ENCODE assay signal across 9 cellular contexts in the genomic region with DNA sequence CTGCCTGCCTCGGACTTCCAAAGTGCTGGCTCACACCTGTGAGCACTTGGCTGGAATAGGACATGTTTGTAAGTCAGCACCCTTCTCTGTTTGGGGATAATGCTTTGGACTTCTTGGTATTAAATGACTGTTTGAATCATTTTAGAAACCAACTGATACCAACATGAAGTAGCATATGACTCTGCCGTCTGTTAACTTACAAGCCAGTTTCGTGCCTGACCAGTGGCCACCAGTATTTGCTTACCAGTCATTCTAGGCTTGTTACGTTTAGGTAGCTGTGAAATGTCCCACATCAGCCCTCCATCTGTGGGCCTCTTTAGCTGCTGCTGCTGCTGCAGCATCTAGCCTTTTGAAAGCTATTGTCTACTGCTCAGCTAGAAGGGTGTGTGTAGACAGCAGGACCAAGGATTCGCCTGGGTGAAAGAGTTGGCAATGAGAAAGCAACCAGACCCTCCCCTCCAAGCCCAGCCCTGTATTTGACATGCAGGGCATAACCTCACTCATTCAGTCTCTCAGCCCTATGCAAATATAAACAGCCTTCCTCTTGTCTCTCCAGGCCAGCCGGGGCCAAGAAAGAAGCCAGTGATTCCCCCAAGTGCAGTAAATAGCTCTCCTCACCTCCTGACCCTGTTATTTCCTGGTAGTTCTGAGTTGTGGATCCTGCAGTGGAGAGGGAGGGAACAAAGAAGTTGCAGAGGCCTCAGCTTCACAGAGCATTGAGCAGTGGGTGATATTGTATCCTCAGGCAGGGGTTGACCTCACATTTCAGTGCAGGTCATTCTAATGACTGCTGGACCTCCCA. TPM values are rescaled to one million over a fixed set of nuclear protein-coding genes. Genes with fewer than 3 reads are reported as not detected.
DNase-seq lines count a peak whose midpoint lies in the region; ATAC-seq and TF ChIP-seq lines count a peak whose summit lies in the region.
"Had no signal": no experiment of that assay in that cellular context is flagged by ENCODE, and none has a peak within 500 bp of the region (broad histone marks: within the 10 kb centered on the region; RNA-seq: fewer than 3 reads in every experiment).

No MANE protein-coding gene starts in this region.

- no peaks in the 10 kb centered on the region for H3K9me3 Mint-ChIP-seq in activated T-helper 17 cell treated with anti-CD3 and anti-CD28 coated beads, Interleukin-2, amount 50 U/mL, for 72 hours

- ATAC-seq in Right ventricle myocardium inferior (peak; percentile 29), HG03135 (IDR thresholded peaks at IDR 0.05; ENCODE audit: unreplicated experiment) (peak; percentile 84), aorta (ENCODE audit: low FRiP score) (peak; percentile 69)
- ATAC-seq in activated T-helper 17 cell treated with anti-CD3 and anti-CD28 coated beads, Interleukin-2, amount 50 U/mL, for 72 hours (replicated peaks), result peak; percentile 16

- H3K4me3 Mint-ChIP-seq in activated T-helper 17 cell treated with anti-CD3 and anti-CD28 coated beads, Interleukin-2, amount 50 U/mL, for 72 hours, result no peak overlapping the region

- peaks cover 0 to 32% of the 10 kb centered on the region in 2 donors for H3K4me1 ChIP-seq in right atrium auricular region
- peaks cover 0 to 6% of the 10 kb centered on the region in 2 donors for H3K4me1 ChIP-seq in aorta (ENCODE audit: control insufficient read depth in 1 of 2, insufficient read depth in 2 of 2, low read length in 2 of 2)

- H3K27me3 ChIP-seq in right atrium auricular region, result no peaks in the 10 kb centered on the region
- H3K27me3 ChIP-seq in aorta (ENCODE audit: control insufficient read depth in 1 of 2, insufficient read depth in 2 of 2, low read length in 1 of 2), result no peaks in the 10 kb centered on the region
- H3K27me3 ChIP-seq: BLaER1 had no signal

- intact Hi-C loops in Right ventricle myocardium inferior (cut with DNase I), result loop anchor here (5.0 kb wide), 1 partner anchor 663 kb away; a partner anchor contains a TSS
- intact Hi-C loops in aorta (cut with DNase I), result no loop called here

- H3K36me3 Mint-ChIP-seq in activated T-helper 17 cell treated with anti-CD3 and anti-CD28 coated beads, Interleukin-2, amount 50 U/mL, for 72 hours (ENCODE audit: low read depth), result peaks cover 27% of the 10 kb centered on the region

- H3K4me3 ChIP-seq in right atrium auricular region (no peak overlapping the region), aorta (ENCODE audit: low read length in 2 of 2) (no peak overlapping the region)
- H3K4me3 ChIP-seq: BLaER1 had no signal

- H3K27ac Mint-ChIP-seq in activated T-helper 17 cell treated with anti-CD3 and anti-CD28 coated beads, Interleukin-2, amount 50 U/mL, for 72 hours, result no peak overlapping the region

- 87 to 89% methylated on average over 6 of the region's 6 CpGs for WGBS in aorta, 2 donors

- peaks cover 27% of the 10 kb centered on the region for H3K4me1 Mint-ChIP-seq in activated T-helper 17 cell treated with anti-CD3 and anti-CD28 coated beads, Interleukin-2, amount 50 U/mL, for 72 hours

- no peaks in the 10 kb centered on the region for H3K27me3 Mint-ChIP-seq in activated T-helper 17 cell treated with anti-CD3 and anti-CD28 coated beads, Interleukin-2, amount 50 U/mL, for 72 hours

- H3K27ac ChIP-seq in right atrium auricular region (no peak overlapping the region), aorta (ENCODE audit: low read depth in 1 of 2, low read length in 2 of 2) (no peak overlapping the region)
- H3K27ac ChIP-seq: BLaER1 had no signal

- DNase-seq in Right ventricle myocardium inferior (ENCODE audit: missing footprints) (no peak), right atrium auricular region (ENCODE audit: low spot score) (no peak), kidney tubule cell (ENCODE audit: low spot score) (peak; percentile 64), aorta (no peak), SK-N-DZ (ENCODE audit: low spot score) (no peak)
- no peak for DNase-seq in stimulated activated CD4-positive, alpha-beta T cell treated with anti-CD3 and anti-CD28 coated beads, Interleukin-12 subunit alpha, Interleukin-12 subunit beta, amount 100 ng/mL, for 4 hours

- TF ChIP-seq CTCF in right atrium auricular region (IDR thresholded peaks at IDR 0.05), result no peak

- H3K36me3 ChIP-seq in right atrium auricular region (no peaks in the 10 kb centered on the region), aorta (ENCODE audit: control insufficient read depth in 1 of 2, insufficient read depth in 2 of 2, low read length in 1 of 2) (no peaks in the 10 kb centered on the region)

- H3K9me3 ChIP-seq in right atrium auricular region, result no peaks in the 10 kb centered on the region
- no peaks in the 10 kb centered on the region for H3K9me3 ChIP-seq in aorta (ENCODE audit: control insufficient read depth, low read length)

RNA-seq across cellular contexts. Expression of a gene that starts 51.0 kb away (rescaled TPM):
- total RNA-seq in Right ventricle myocardium inferior, result 20.3 TPM
- 10 to 100 TPM; 18.4 to 19.8 TPM for total RNA-seq in right atrium auricular region
- total RNA-seq in activated T-helper 17 cell treated with anti-CD3 and anti-CD28 coated beads, Interleukin-2, amount 50 U/mL, for 72 hours, result 1 to 10 TPM; 5.1 to 6.2 TPM
- total RNA-seq in aorta, result 10 to 100 TPM; 10.9 to 11.9 TPM
- polyA plus RNA-seq in aorta, result 10 to 100 TPM; 14.8 to 17.8 TPM
- polyA plus RNA-seq in SK-N-DZ (2014; cell fraction: cytosol; rRNA removed), result 14.5 and 21.2 TPM in 2 replicates
- 10.1 and 11.3 TPM in 2 replicates for polyA plus RNA-seq in SK-N-DZ (2014; cell fraction: nucleus; rRNA removed)

RNA-seq across cellular contexts. Expression of a gene that starts 51.1 kb away (rescaled TPM):
- total RNA-seq in Right ventricle myocardium inferior, result 1,001 TPM
- total RNA-seq in right atrium auricular region, result 1,000 to 10,000 TPM in 1 of 2 donors, 100 to 1,000 TPM in 1; 608 to 1,311 TPM
- 1,000 to 10,000 TPM; 2,157 to 2,530 TPM for total RNA-seq in activated T-helper 17 cell treated with anti-CD3 and anti-CD28 coated beads, Interleukin-2, amount 50 U/mL, for 72 hours
- total RNA-seq in aorta, result 1,000 to 10,000 TPM; 1,314 to 1,433 TPM
- polyA plus RNA-seq in aorta, result 1,000 to 10,000 TPM; 3,412 to 5,106 TPM
- polyA plus RNA-seq in SK-N-DZ (2014; cell fraction: cytosol; rRNA removed), result 2,583 and 3,247 TPM in 2 replicates
- 1,794 and 3,154 TPM in 2 replicates for polyA plus RNA-seq in SK-N-DZ (2014; cell fraction: nucleus; rRNA removed)

Comparison
In these comparisons a context has a peak if more than half of its experiments do, and no peak if none do; other contexts are left out.
1. ATAC-seq: peak in every context shown above with its lines; median percentile 84 in HG03135; 69 in aorta; 29 in Right ventricle myocardium inferior; 16 in activated T-helper 17 cell treated with anti-CD3 and anti-CD28 coated beads, Interleukin-2, amount 50 U/mL, for 72 hours.